ENCODE assay signal across 1 cellular context in the genomic region with DNA sequence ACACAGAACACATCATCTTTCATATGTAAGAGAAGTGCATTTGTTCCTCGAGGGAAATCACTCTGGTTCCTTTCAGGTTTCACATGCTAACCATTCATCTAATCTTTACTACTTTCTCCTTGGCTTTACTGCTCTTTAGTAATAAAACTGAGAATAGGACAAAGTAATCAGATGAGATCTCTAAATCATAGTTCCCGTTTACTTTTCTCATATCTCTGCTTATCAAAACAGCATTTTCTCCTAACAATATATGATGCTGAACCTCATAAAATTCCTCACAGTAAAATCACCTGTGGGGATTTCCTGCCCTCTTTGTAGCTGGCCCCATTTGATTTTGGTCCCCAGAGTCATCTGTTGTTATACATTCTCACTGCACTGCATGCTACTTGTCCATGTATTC.
TF ChIP-seq lines count a peak whose summit lies in the region.

No MANE protein-coding gene starts in this region.

TF ChIP-seq in HEK293, 187 proteins besides CTCF, POLR2A, EP300 and RAD21 (continued from another document):
- TF ChIP-seq, protein P1, sequence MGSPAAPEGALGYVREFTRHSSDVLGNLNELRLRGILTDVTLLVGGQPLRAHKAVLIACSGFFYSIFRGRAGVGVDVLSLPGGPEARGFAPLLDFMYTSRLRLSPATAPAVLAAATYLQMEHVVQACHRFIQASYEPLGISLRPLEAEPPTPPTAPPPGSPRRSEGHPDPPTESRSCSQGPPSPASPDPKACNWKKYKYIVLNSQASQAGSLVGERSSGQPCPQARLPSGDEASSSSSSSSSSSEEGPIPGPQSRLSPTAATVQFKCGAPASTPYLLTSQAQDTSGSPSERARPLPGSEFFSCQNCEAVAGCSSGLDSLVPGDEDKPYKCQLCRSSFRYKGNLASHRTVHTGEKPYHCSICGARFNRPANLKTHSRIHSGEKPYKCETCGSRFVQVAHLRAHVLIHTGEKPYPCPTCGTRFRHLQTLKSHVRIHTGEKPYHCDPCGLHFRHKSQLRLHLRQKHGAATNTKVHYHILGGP (tag by site-specific recombination; IDR thresholded peaks at IDR 0.05) = peak; percentile 57; the same call in 1 of the 2 replicates
- TF ChIP-seq ZNF596 (tag by site-specific recombination; IDR thresholded peaks at IDR 0.05) (peak; percentile 60; the same call in 1 of the 2 replicates), ZNF133 (tag by site-specific recombination; IDR thresholded peaks at IDR 0.05) (no peak), ZSCAN30 (tag by site-specific recombination; IDR thresholded peaks at IDR 0.05) (0 out of 2 replicates have a peak, but pooled peaks have one; percentile 41), TRIM28 (IDR thresholded peaks at IDR 0.05; ENCODE audit: borderline replicate concordance, low read length) (no peak), OVOL3 (tag by site-specific recombination; IDR thresholded peaks at IDR 0.05) (peak; percentile 73; the same call in 1 of the 2 replicates), SCRT1 (tag by site-specific recombination; IDR thresholded peaks at IDR 0.05; ENCODE audit: borderline replicate concordance) (peak; percentile 81)
